29 cellular contexts compared by ENCODE assay signal in the genomic region with DNA sequence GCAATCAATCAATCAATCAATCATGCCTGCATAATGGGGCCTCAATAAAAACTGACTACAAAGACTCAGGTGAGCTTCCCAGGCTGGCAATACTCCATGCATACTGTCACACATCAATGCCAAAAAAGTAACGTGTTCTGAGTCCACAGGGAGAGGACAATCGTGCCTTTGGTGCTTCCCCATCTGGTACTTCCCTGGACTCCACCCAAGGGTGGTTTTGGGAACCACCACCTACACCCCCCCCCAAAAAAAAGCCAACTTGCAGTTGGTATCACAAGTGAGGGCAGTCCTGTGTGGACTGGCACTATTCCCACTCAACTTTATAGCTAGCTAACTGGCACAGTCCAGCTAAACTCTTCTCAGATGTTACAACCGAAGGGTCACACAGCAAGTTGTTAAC. TPM values are rescaled to one million over a fixed set of nuclear protein-coding genes. Genes with fewer than 3 reads are reported as not detected.
A peak's percentile ranks its signal among the peaks of the same experiment; 100 is the strongest.
DNase-seq lines count a peak whose midpoint lies in the region; ATAC-seq and TF ChIP-seq lines count a peak whose summit lies in the region.
"Had no signal": no experiment of that assay in that cellular context is flagged by ENCODE, and none has a peak within 500 bp of the region (broad histone marks: within the 10 kb centered on the region; RNA-seq: fewer than 3 reads in every experiment).

No MANE protein-coding gene starts in this region.

- no peak for TF ChIP-seq POLR2A in suprapubic skin (IDR thresholded peaks at IDR 0.05)

- CTCF ChIA-PET in CD4-positive, alpha-beta T cell (lab: Charles Lee), result no interaction called here

- no peaks in the 10 kb centered on the region for H3K27me3 Mint-ChIP-seq in CD4-positive, alpha-beta T cell
- H3K27me3 Mint-ChIP-seq: activated CD8-positive, alpha-beta memory T cell treated with anti-CD3 and anti-CD28 coated beads, Interleukin-2, amount 10 ng/mL, durations not matched to agents 7 days and 5 days had no signal

- no peak for DNase-seq in CD4-positive, alpha-beta T cell
- DNase-seq in lower lobe of right lung, result peak; percentile 12
- no peak for DNase-seq in suprapubic skin (ENCODE audit: low spot score in 2 of 2)
- DNase-seq in NCI-H187 (lab: John Stamatoyannopoulos, UW), result no peak
- no peak for DNase-seq in hypothalamus (lab: John Stamatoyannopoulos, UW)
- DNase-seq: activated CD4-positive, alpha-beta T cell treated with anti-CD3 and anti-CD28 coated beads, Interleukin-2, amount 50 U/mL, for 4 hours; activated CD8-positive, alpha-beta memory T cell treated with anti-CD3 and anti-CD28 coated beads, Interleukin-2, amount 10 ng/mL, durations not matched to agents 7 days and 5 days; activated T-cell treated with anti-CD3 and anti-CD28 coated beads, Interleukin-2, amount 50 U/mL, for 72 hours; C1 segment of cervical spinal cord; caudate nucleus; cortex of kidney; DMS79 treated with DMSO at 0.1 percent for 48 hours; GF-D8; hippocampal formation; left cardiac atrium; NCI-H1048; NCI-H1694; NCI-H526 treated with DMSO at 0.1 percent for 48 hours; nephron progenitor cell; PC-9; retina; SHP77 treated with DMSO at 0.1 percent for 48 hours; stimulated activated naive CD4-positive, alpha-beta T cell treated with Interleukin-2 at 50 U/mL for 16 hours; T-helper 2 cell; testis had no signal

- WGBS in suprapubic skin, result 32% methylated on average over 3 of the region's 3 CpGs

- intact Hi-C loops in CD4-positive, alpha-beta T cell (cut with DNase I, micrococcal nuclease), result no loop called here
- intact Hi-C loops in lower lobe of right lung (cut with DNase I), result no loop called here

- H3K4me3 Mint-ChIP-seq in CD4-positive, alpha-beta T cell, result peak overlapping the region; percentile 32
- H3K4me3 Mint-ChIP-seq: activated CD8-positive, alpha-beta memory T cell treated with anti-CD3 and anti-CD28 coated beads, Interleukin-2, amount 10 ng/mL, durations not matched to agents 7 days and 5 days; activated T-cell treated with anti-CD3 and anti-CD28 coated beads, Interleukin-2, amount 50 U/mL, for 72 hours had no signal

- H3K9me2 ChIP-seq in Loucy (replicated peaks; ENCODE audit: low read depth, low read length), result no peaks in the 10 kb centered on the region

- H3K4me1 Mint-ChIP-seq in CD4-positive, alpha-beta T cell (ENCODE audit: low read depth), result peaks cover 70% of the 10 kb centered on the region

- H3K4me3 ChIP-seq in Loucy (ENCODE audit: low read length, poor library complexity, severe bottlenecking) (peak overlapping the region; percentile 7), lower lobe of right lung (no peak overlapping the region), suprapubic skin (no peak overlapping the region)
- H3K4me3 ChIP-seq: pancreas, PC-9, smooth muscle cell, testis had no signal

- no peak for TF ChIP-seq EP300 in suprapubic skin (IDR thresholded peaks at IDR 0.05)

- H3K9me3 Mint-ChIP-seq in CD4-positive, alpha-beta T cell, result no peaks in the 10 kb centered on the region
- H3K9me3 Mint-ChIP-seq: activated T-cell treated with anti-CD3 and anti-CD28 coated beads, Interleukin-2, amount 50 U/mL, for 72 hours; nephron progenitor cell had no signal

- H3K27ac ChIP-seq in CD4-positive, alpha-beta T cell (ENCODE audit: low read depth, low read length), result no peak overlapping the region
- H3K27ac ChIP-seq in lower lobe of right lung (no peak overlapping the region), suprapubic skin (peak overlapping the region; percentile 15)
- H3K27ac ChIP-seq: pancreas, PC-9 had no signal

- H3K36me3 Mint-ChIP-seq in CD4-positive, alpha-beta T cell (ENCODE audit: low read depth), result peaks cover 47% of the 10 kb centered on the region

- no peak for ATAC-seq in CD4-positive, alpha-beta T cell (ENCODE audit: poor library complexity)
- ATAC-seq in lower lobe of right lung, result no peak
- no peak for ATAC-seq in GM19463 (IDR thresholded peaks at IDR 0.05; ENCODE audit: unreplicated experiment)
- ATAC-seq: activated CD8-positive, alpha-beta memory T cell treated with anti-CD3 and anti-CD28 coated beads, Interleukin-2, amount 10 ng/mL, durations not matched to agents 7 days and 5 days; activated T-cell treated with anti-CD3 and anti-CD28 coated beads, Interleukin-2, amount 50 U/mL, for 72 hours; left cardiac atrium; pancreas had no signal

- POLR2A ChIA-PET in CD4-positive, alpha-beta T cell (lab: Charles Lee), result no interaction called here

- H3K4me1 ChIP-seq in Loucy (ENCODE audit: insufficient read depth, low read length, poor library complexity, severe bottlenecking) (peaks cover 42% of the 10 kb centered on the region), lower lobe of right lung (peaks cover 79% of the 10 kb centered on the region), suprapubic skin (peaks cover 78% of the 10 kb centered on the region)

- H3K27me3 ChIP-seq in CD4-positive, alpha-beta T cell (ENCODE audit: control insufficient read depth, insufficient read depth, low read length), result no peaks in the 10 kb centered on the region
- H3K27me3 ChIP-seq in Loucy (ENCODE audit: insufficient read depth, low read length, poor library complexity, severe bottlenecking), result no peaks in the 10 kb centered on the region
- no peaks in the 10 kb centered on the region for H3K27me3 ChIP-seq in lower lobe of right lung (ENCODE audit: low read depth)
- H3K27me3 ChIP-seq in suprapubic skin, result no peaks in the 10 kb centered on the region
- H3K27me3 ChIP-seq: pancreas, testis had no signal

- H3K4me2 ChIP-seq in Loucy (ENCODE audit: low read depth, low read length, poor library complexity, severe bottlenecking), result peak overlapping the region; percentile 83
- H3K4me2 ChIP-seq: PC-9, smooth muscle cell had no signal

- no peak overlapping the region for H2AFZ ChIP-seq in Loucy (ENCODE audit: low read length)
- H2AFZ ChIP-seq: PC-9 had no signal

- no peaks in the 10 kb centered on the region for H3K9me3 ChIP-seq in CD4-positive, alpha-beta T cell (ENCODE audit: control insufficient read depth, low read length)
- H3K9me3 ChIP-seq in Loucy (ENCODE audit: insufficient read depth, low read depth, low read length) (no peaks in the 10 kb centered on the region), lower lobe of right lung (no peaks in the 10 kb centered on the region), suprapubic skin (no peaks in the 10 kb centered on the region)
- H3K9me3 ChIP-seq: pancreas, testis had no signal

- peaks cover 72% of the 10 kb centered on the region for H3K79me2 ChIP-seq in Loucy (ENCODE audit: insufficient read depth, low read length)

- no peak for TF ChIP-seq CTCF in CD4-positive, alpha-beta T cell (IDR thresholded peaks at IDR 0.05)
- TF ChIP-seq CTCF in Loucy (conservative IDR thresholded peaks at IDR 0.05; ENCODE audit: low read length), result no peak
- no peak for TF ChIP-seq CTCF in lower lobe of right lung (IDR thresholded peaks at IDR 0.05)
- no peak for TF ChIP-seq CTCF in suprapubic skin (IDR thresholded peaks at IDR 0.05)

- no peaks in the 10 kb centered on the region for H3F3A ChIP-seq in Loucy (ENCODE audit: low read depth)

- H3K36me3 ChIP-seq in Loucy (ENCODE audit: insufficient read depth, low read length), result no peaks in the 10 kb centered on the region
- H3K36me3 ChIP-seq in lower lobe of right lung, result peaks cover 4% of the 10 kb centered on the region
- no peaks in the 10 kb centered on the region for H3K36me3 ChIP-seq in suprapubic skin
- H3K36me3 ChIP-seq: pancreas had no signal

- no peak overlapping the region for H3K27ac Mint-ChIP-seq in CD4-positive, alpha-beta T cell
- H3K27ac Mint-ChIP-seq: activated CD8-positive, alpha-beta memory T cell treated with anti-CD3 and anti-CD28 coated beads, Interleukin-2, amount 10 ng/mL, durations not matched to agents 7 days and 5 days; activated T-cell treated with anti-CD3 and anti-CD28 coated beads, Interleukin-2, amount 50 U/mL, for 72 hours had no signal

- H3K9ac ChIP-seq in Loucy (ENCODE audit: low read depth, low read length, poor library complexity, severe bottlenecking), result no peak overlapping the region

- H4K20me1 ChIP-seq in Loucy (ENCODE audit: insufficient read depth, low read length, poor library complexity, severe bottlenecking), result peaks cover 19% of the 10 kb centered on the region

RNA-seq across cellular contexts. Expression of gene ZDHHC7, which starts 3.1 kb away (rescaled TPM):
- total RNA-seq in CD4-positive, alpha-beta T cell, result 10 to 100 TPM; 39.8 to 44.6 TPM
- 77.9 TPM for total RNA-seq in lower lobe of right lung
- 10 to 100 TPM; 45.9 to 65.5 (median 54.3) TPM for total RNA-seq in suprapubic skin

RNA-seq across cellular contexts. Expression of gene KIAA0513, which starts 19.3 kb away (rescaled TPM):
- 10 to 100 TPM in 1 of 2 experiments, 1 to 10 TPM in 1; 9.0 to 10.9 TPM for total RNA-seq in CD4-positive, alpha-beta T cell
- total RNA-seq in lower lobe of right lung, result 31.1 TPM
- 10 to 100 TPM; 23.7 to 32.3 (median 26.6) TPM for total RNA-seq in suprapubic skin
